20 cellular contexts compared by ENCODE assay signal in genomic region chr10:110216240-110216639, GRCh38. TPM values are rescaled to one million over a fixed set of nuclear protein-coding genes. Genes with fewer than 3 reads are reported as not detected.
DNase-seq lines count a peak whose midpoint lies in the region; ATAC-seq and TF ChIP-seq lines count a peak whose summit lies in the region.
"Had no signal": no experiment of that assay in that cellular context is flagged by ENCODE, and none has a peak within 500 bp of the region (broad histone marks: within the 10 kb centered on the region; RNA-seq: fewer than 3 reads in every experiment).

No MANE protein-coding gene starts in this region.

- H3K27me3 Mint-ChIP-seq in activated CD4-positive, alpha-beta T cell treated with anti-CD3 and anti-CD28 coated beads, Interleukin-2, amount 10 ng/mL, durations not matched to agents 24 days and 14 days: no peaks in the 10 kb centered on the region
- H3K27me3 Mint-ChIP-seq in T-helper 17 cell: no peaks in the 10 kb centered on the region
- H3K27me3 Mint-ChIP-seq: activated CD4-positive, alpha-beta memory T cell treated with anti-CD3 and anti-CD28 coated beads, Interleukin-2, amount 10 ng/mL, durations not matched to agents 7 days and 5 days had no signal

- TF ChIP-seq CTCF in epithelial cell of esophagus (IDR thresholded peaks at IDR 0.05; ENCODE audit: insufficient read depth, low read depth, low read length, missing control alignments): no peak
- TF ChIP-seq CTCF in thoracic aorta (IDR thresholded peaks at IDR 0.05): no peak

- no peak overlapping the region for H3K27ac Mint-ChIP-seq in activated CD4-positive, alpha-beta T cell treated with anti-CD3 and anti-CD28 coated beads, Interleukin-2, amount 10 ng/mL, durations not matched to agents 24 days and 14 days
- peak overlapping the region; percentile 51 for H3K27ac Mint-ChIP-seq in T-helper 17 cell
- H3K27ac Mint-ChIP-seq: activated CD4-positive, alpha-beta memory T cell treated with anti-CD3 and anti-CD28 coated beads, Interleukin-2, amount 10 ng/mL, durations not matched to agents 7 days and 5 days; activated naive CD8-positive, alpha-beta T cell treated with anti-CD3 and anti-CD28 coated beads for 36 hours; effector memory CD8-positive, alpha-beta T cell had no signal

- no peak overlapping the region for H3K4me3 ChIP-seq in epithelial cell of esophagus (ENCODE audit: low read length)
- no peak overlapping the region for H3K4me3 ChIP-seq in thoracic aorta
- no peak overlapping the region for H3K4me3 ChIP-seq in GM23248
- H3K4me3 ChIP-seq: A549, prostate gland had no signal

- peaks cover 10% of the 10 kb centered on the region for H3K36me3 Mint-ChIP-seq in activated CD4-positive, alpha-beta T cell treated with anti-CD3 and anti-CD28 coated beads, Interleukin-2, amount 10 ng/mL, durations not matched to agents 24 days and 14 days (ENCODE audit: low read depth)
- H3K36me3 Mint-ChIP-seq in T-helper 17 cell (ENCODE audit: low read depth): no peaks in the 10 kb centered on the region

- no peak overlapping the region for H2AFZ ChIP-seq in GM23248

- no peak overlapping the region for H3K4me3 Mint-ChIP-seq in activated CD4-positive, alpha-beta T cell treated with anti-CD3 and anti-CD28 coated beads, Interleukin-2, amount 10 ng/mL, durations not matched to agents 24 days and 14 days
- H3K4me3 Mint-ChIP-seq in T-helper 17 cell: no peak overlapping the region
- H3K4me3 Mint-ChIP-seq: activated CD4-positive, alpha-beta memory T cell treated with anti-CD3 and anti-CD28 coated beads, Interleukin-2, amount 10 ng/mL, durations not matched to agents 7 days and 5 days; activated naive CD8-positive, alpha-beta T cell treated with anti-CD3 and anti-CD28 coated beads for 36 hours; effector memory CD8-positive, alpha-beta T cell; nephron progenitor cell had no signal

- no peak overlapping the region for H3K9ac ChIP-seq in GM23248

- intact Hi-C loops in activated CD4-positive, alpha-beta T cell treated with anti-CD3 and anti-CD28 coated beads, Interleukin-2, amount 10 ng/mL, durations not matched to agents 24 days and 14 days (cut with micrococcal nuclease): no loop called here

- no peaks in the 10 kb centered on the region for H3K9me2 ChIP-seq in GM23248 (ENCODE audit: insufficient read depth)

- no peaks in the 10 kb centered on the region for H4K20me1 ChIP-seq in GM23248 (ENCODE audit: insufficient read depth)

- peak; percentile 47 for DNase-seq in activated CD4-positive, alpha-beta T cell treated with anti-CD3 and anti-CD28 coated beads, Interleukin-2, amount 10 ng/mL, durations not matched to agents 24 days and 14 days
- DNase-seq in activated CD4-positive, alpha-beta T cell treated with anti-CD3 and anti-CD28 coated beads, Interleukin-2, amount 50 U/mL, for 1 hour: no peak
- no peak for DNase-seq in T-helper 17 cell
- peak; percentile 53 for DNase-seq in epithelial cell of esophagus (ENCODE audit: low read depth)
- DNase-seq in thoracic aorta (ENCODE audit: low spot score): no peak
- no peak for DNase-seq in GM23248
- no peak for DNase-seq in SK-N-DZ (ENCODE audit: low spot score)
- DNase-seq: activated CD4-positive, alpha-beta memory T cell treated with anti-CD3 and anti-CD28 coated beads, Interleukin-2, amount 10 ng/mL, durations not matched to agents 7 days and 5 days; activated naive CD8-positive, alpha-beta T cell treated with anti-CD3 and anti-CD28 coated beads for 36 hours; activated T-cell treated with anti-CD3 and anti-CD28 coated beads, Interleukin-2, amount 50 U/mL, for 48 hours; effector memory CD8-positive, alpha-beta T cell; hypothalamus; kidney; NCI-H2029; nephron progenitor cell had no signal

- H3K4me2 ChIP-seq in GM23248 (ENCODE audit: unreplicated experiment): no peak overlapping the region
- H3K4me2 ChIP-seq: A549 had no signal

- H3K27ac ChIP-seq in thoracic aorta (peak overlapping the region; percentile 14 to 99), GM23248 (no peak overlapping the region)
- H3K27ac ChIP-seq: A549, prostate gland, RWPE1, VCaP had no signal

- ATAC-seq in T-helper 17 cell (no peak), thoracic aorta (ENCODE audit: insufficient number of reproducible peaks, low FRiP score, low read depth) (no peak), GM18517 (IDR thresholded peaks at IDR 0.05; ENCODE audit: unreplicated experiment) (no peak)
- ATAC-seq: A549; effector memory CD8-positive, alpha-beta T cell had no signal

- H3K9me3 Mint-ChIP-seq in activated CD4-positive, alpha-beta T cell treated with anti-CD3 and anti-CD28 coated beads, Interleukin-2, amount 10 ng/mL, durations not matched to agents 24 days and 14 days: no peaks in the 10 kb centered on the region
- H3K9me3 Mint-ChIP-seq: activated CD4-positive, alpha-beta memory T cell treated with anti-CD3 and anti-CD28 coated beads, Interleukin-2, amount 10 ng/mL, durations not matched to agents 7 days and 5 days; activated naive CD8-positive, alpha-beta T cell treated with anti-CD3 and anti-CD28 coated beads for 36 hours; effector memory CD8-positive, alpha-beta T cell; nephron progenitor cell had no signal

- peaks cover 74% of the 10 kb centered on the region for H3K4me1 Mint-ChIP-seq in activated CD4-positive, alpha-beta T cell treated with anti-CD3 and anti-CD28 coated beads, Interleukin-2, amount 10 ng/mL, durations not matched to agents 24 days and 14 days
- peaks cover 39% of the 10 kb centered on the region for H3K4me1 Mint-ChIP-seq in T-helper 17 cell

- H3K9me3 ChIP-seq in T-helper 17 cell (ENCODE audit: control insufficient read depth, low read length, poor library complexity, severe bottlenecking) (no peaks in the 10 kb centered on the region), thoracic aorta (no peaks in the 10 kb centered on the region), GM23248 (ENCODE audit: low read depth) (no peaks in the 10 kb centered on the region)
- H3K9me3 ChIP-seq: A549, prostate gland had no signal

- H3K36me3 ChIP-seq in thoracic aorta: no peaks in the 10 kb centered on the region
- no peaks in the 10 kb centered on the region for H3K36me3 ChIP-seq in GM23248 (ENCODE audit: low read depth)
- H3K36me3 ChIP-seq: prostate gland had no signal

- peaks cover 46 to 81% of the 10 kb centered on the region in 2 donors for H3K4me1 ChIP-seq in thoracic aorta (ENCODE audit: control insufficient read depth in 1 of 2, low read depth in 2 of 2)
- peaks cover 9% of the 10 kb centered on the region for H3K4me1 ChIP-seq in GM23248 (ENCODE audit: insufficient read depth)

- in situ Hi-C loops in GM23248 (cut with MboI): no loop called here

- H3K79me2 ChIP-seq in GM23248 (ENCODE audit: insufficient read depth): peaks cover 85% of the 10 kb centered on the region

- H3K27me3 ChIP-seq in thoracic aorta (replicated peaks; ENCODE audit: insufficient read depth) (no peaks in the 10 kb centered on the region), GM23248 (replicated peaks; ENCODE audit: insufficient read depth) (no peaks in the 10 kb centered on the region)

- peaks cover 24% of the 10 kb centered on the region for H3F3A ChIP-seq in GM23248 (ENCODE audit: insufficient read depth)

RNA-seq across cellular contexts. Expression of gene MXI1, which starts 8.8 kb away (rescaled TPM):
- total RNA-seq in activated CD4-positive, alpha-beta T cell treated with anti-CD3 and anti-CD28 coated beads, Interleukin-2, amount 10 ng/mL, durations not matched to agents 24 days and 14 days: 21.8 and 22.7 TPM in 2 replicates
- total RNA-seq in T-helper 17 cell (10 to 100 TPM; 43.2 to 48.8 TPM), thoracic aorta (10 to 100 TPM; 87.7 to 92.8 TPM)
- total RNA-seq in GM23248 (2014; rRNA removed; shearing (Covaris generic)): 25.7 and 32.2 TPM in 2 replicates
- polyA plus RNA-seq in GM23248 (2016; fragmentation: Nextera tagmentation; extraction: Ambion mirVana): 17.6 and 25.7 TPM in 2 replicates
- polyA plus RNA-seq in SK-N-DZ (2014; cell fraction: cytosol; rRNA removed): 29.5 and 30.7 TPM in 2 replicates
- polyA plus RNA-seq in SK-N-DZ (2014; cell fraction: nucleus; rRNA removed): 18.9 and 23.2 TPM in 2 replicates

Comparison
In these comparisons a context has a peak if more than half of its experiments do, and no peak if none do; other contexts are left out.
1. DNase-seq: peak in activated CD4-positive, alpha-beta T cell treated with anti-CD3 and anti-CD28 coated beads, Interleukin-2, amount 10 ng/mL, durations not matched to agents 24 days and 14 days (single experiment) and epithelial cell of esophagus (single experiment); none in activated CD4-positive, alpha-beta T cell treated with anti-CD3 and anti-CD28 coated beads, Interleukin-2, amount 50 U/mL, for 1 hour (single experiment), T-helper 17 cell (0 of 3), thoracic aorta (single experiment), GM23248 (single experiment) and SK-N-DZ (single experiment).